ENCODE assay signal across 9 cellular contexts in genomic region chr17:20999044-20999573, GRCh38. TPM values are rescaled to one million over a fixed set of nuclear protein-coding genes. Genes with fewer than 3 reads are reported as not detected.
A peak's percentile ranks its signal among the peaks of the same experiment; 100 is the strongest.
DNase-seq lines count a peak whose midpoint lies in the region; ATAC-seq and TF ChIP-seq lines count a peak whose summit lies in the region.
"Had no signal": no experiment of that assay in that cellular context is flagged by ENCODE, and none has a peak within 500 bp of the region (broad histone marks: within the 10 kb centered on the region; RNA-seq: fewer than 3 reads in every experiment).

No MANE protein-coding gene starts in this region.

- no peaks in the 10 kb centered on the region for H3K9me3 Mint-ChIP-seq in activated naive CD8-positive, alpha-beta T cell treated with anti-CD3 and anti-CD28 coated beads for 36 hours

- in situ Hi-C loops in G401 (cut with HindIII; ENCODE audit: low sequenced_read_pairs) (no loop called here), gastrocnemius medialis (cut with MboI; ENCODE audit: low sequenced_read_pairs in 4 of 4) (loop anchor here in 1 of 4 donors (10.0 kb wide), 1 partner anchor 54 kb away; no protein-coding TSS in a partner anchor)

- peak overlapping the region; percentile 53 to 83 (median 67) for H3K27ac ChIP-seq in gastrocnemius medialis
- H3K27ac ChIP-seq: HL-60 had no signal

- ATAC-seq in left ventricle myocardium superior (peak; percentile 40), gastrocnemius medialis (peak in 1 of 2 donors; percentile 16), GM21390 (IDR thresholded peaks at IDR 0.05; ENCODE audit: unreplicated experiment) (no peak), HG03135 (IDR thresholded peaks at IDR 0.05; ENCODE audit: unreplicated experiment) (no peak), GM18909 (IDR thresholded peaks at IDR 0.05; ENCODE audit: poor library complexity, unreplicated experiment) (no peak)

- peaks cover 40 to 53% of the 10 kb centered on the region in 2 donors for H3K4me1 ChIP-seq in gastrocnemius medialis

- intact Hi-C loops in left ventricle myocardium superior (cut with micrococcal nuclease): no loop called here
- intact Hi-C loops in gastrocnemius medialis (cut with DNase I; ENCODE audit: low total_unique reads): no loop called here

- H3K27me3 ChIP-seq in gastrocnemius medialis: no peaks in the 10 kb centered on the region

- no peak for TF ChIP-seq CTCF in gastrocnemius medialis (IDR thresholded peaks at IDR 0.05 in 4 of 5, conservative IDR thresholded peaks at IDR 0.05 in 1 of 5)

- H3K36me3 ChIP-seq in gastrocnemius medialis: peaks cover 0 to 24% of the 10 kb centered on the region in 2 donors

- DNase-seq in G401 (ENCODE audit: low spot score) (peak; percentile 39), left ventricle myocardium superior (peak; percentile 58), gastrocnemius medialis (no peak), SKM-1 treated with dmso at 0.1 percent for 144 hours (lab: John Stamatoyannopoulos, UW; ENCODE audit: unreplicated experiment) (no peak)
- DNase-seq in activated naive CD8-positive, alpha-beta T cell treated with anti-CD3 and anti-CD28 coated beads for 36 hours: no peak

- H3K4me3 ChIP-seq in gastrocnemius medialis: no peak overlapping the region

- no peaks in the 10 kb centered on the region for H3K9me3 ChIP-seq in gastrocnemius medialis

- no peaks in the 10 kb centered on the region for H3K27me3 Mint-ChIP-seq in activated naive CD8-positive, alpha-beta T cell treated with anti-CD3 and anti-CD28 coated beads for 36 hours

- no peak for TF ChIP-seq POLR2A in gastrocnemius medialis (IDR thresholded peaks at IDR 0.05)

- H3K27ac Mint-ChIP-seq in activated naive CD8-positive, alpha-beta T cell treated with anti-CD3 and anti-CD28 coated beads for 36 hours: peak overlapping the region; percentile 81

- no peak overlapping the region for H3K4me3 Mint-ChIP-seq in activated naive CD8-positive, alpha-beta T cell treated with anti-CD3 and anti-CD28 coated beads for 36 hours

- peaks cover 30% of the 10 kb centered on the region for H3K4me1 Mint-ChIP-seq in activated naive CD8-positive, alpha-beta T cell treated with anti-CD3 and anti-CD28 coated beads for 36 hours

- peaks cover 16% of the 10 kb centered on the region for H3K36me3 Mint-ChIP-seq in activated naive CD8-positive, alpha-beta T cell treated with anti-CD3 and anti-CD28 coated beads for 36 hours

RNA-seq across cellular contexts. Expression of gene USP22, which starts 43.7 kb away (rescaled TPM):
- 250 and 300 TPM in 2 replicates for total RNA-seq in G401 (2014; rRNA removed; shearing (Covaris generic))
- 100 to 1,000 TPM; 178 to 183 TPM for total RNA-seq in activated naive CD8-positive, alpha-beta T cell treated with anti-CD3 and anti-CD28 coated beads for 36 hours
- total RNA-seq in left ventricle myocardium superior (144 TPM), gastrocnemius medialis (100 to 1,000 TPM; 120 to 258 (median 143) TPM)

Comparison
In these comparisons a context has a peak if more than half of its experiments do, and no peak if none do; other contexts are left out.
1. DNase-seq: peak in G401 (single experiment) and left ventricle myocardium superior (single experiment); none in activated naive CD8-positive, alpha-beta T cell treated with anti-CD3 and anti-CD28 coated beads for 36 hours (single experiment), gastrocnemius medialis (0 of 2) and SKM-1 treated with dmso at 0.1 percent for 144 hours (single experiment).